ENCODE assay signal across 13 cellular contexts in the genomic region with DNA sequence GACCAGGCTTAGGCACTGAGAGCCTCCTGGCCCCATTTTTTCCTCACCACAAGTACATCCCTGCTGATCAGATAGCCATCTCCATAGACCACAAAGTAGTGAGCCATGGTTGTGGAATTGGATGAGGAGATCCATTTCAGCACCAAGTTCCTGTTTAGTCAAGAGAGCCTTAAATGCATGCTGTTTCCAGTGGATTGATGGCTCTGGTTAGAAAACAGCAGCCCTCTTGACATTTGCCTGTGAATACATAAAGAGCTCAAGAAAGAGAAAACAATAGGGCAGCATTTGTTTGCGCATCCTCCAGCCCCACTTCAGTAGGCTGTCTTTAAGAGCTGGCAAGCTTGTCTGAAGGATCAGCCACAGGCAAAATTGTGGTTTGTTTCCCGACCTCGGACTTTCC.
A peak's percentile ranks its signal among the peaks of the same experiment; 100 is the strongest.
DNase-seq lines count a peak whose midpoint lies in the region; ATAC-seq lines count a peak whose summit lies in the region.
"Had no signal": no experiment of that assay in that cellular context is flagged by ENCODE, and none has a peak within 500 bp of the region (broad histone marks: within the 10 kb centered on the region; RNA-seq: fewer than 3 reads in every experiment).

No MANE protein-coding gene starts in this region.

- DNase-seq in EH (ENCODE audit: low read depth) (peak; percentile 77), NCI-H128 (lab: John Stamatoyannopoulos, UW; ENCODE audit: unreplicated experiment) (peak; percentile 70), SW480 (ENCODE audit: low spot score) (peak; percentile 11), mesendoderm (peak; percentile 41), NOMO-1 treated with DMSO at 0.1 percent for 48 hours (lab: John Stamatoyannopoulos, UW; ENCODE audit: unreplicated experiment) (no peak), HuH-7 (ENCODE audit: low spot score) (no peak)
- DNase-seq in activated effector memory CD4-positive, alpha-beta T cell treated with anti-CD3 and anti-CD28 coated beads, Interleukin-2, amount 50 U/mL, for 16 hours: no peak
- DNase-seq: activated T-cell treated with anti-CD3 and anti-CD28 coated beads, Interleukin-2, amount 50 U/mL, for 4 hours; amygdala; NCI-H774; right cardiac atrium; stimulated activated naive CD8-positive, alpha-beta T cell treated with anti-CD3 and anti-CD28 coated beads, Interleukin-15, amount 100 ng/mL, for 72 hours had no signal

- no peak overlapping the region for H2BK15ac ChIP-seq in mesendoderm (replicated peaks; ENCODE audit: low read depth)

- H3K36me3 ChIP-seq in mesendoderm (ENCODE audit: control insufficient read depth, insufficient read depth, low read length): no peaks in the 10 kb centered on the region

- no peak overlapping the region for H2BK5ac ChIP-seq in mesendoderm (ENCODE audit: low read length)

- WGBS in mesendoderm (ENCODE audit: extremely low coverage, insufficient coverage, low lambda C conversion rate): no CpG with 5 or more reads among the region's 3 CpGs

- H3K79me1 ChIP-seq in mesendoderm (ENCODE audit: low read length): no peaks in the 10 kb centered on the region

- H3K56ac ChIP-seq in mesendoderm (ENCODE audit: low read length): no peak overlapping the region

- no peak overlapping the region for H3K23ac ChIP-seq in mesendoderm (ENCODE audit: low read length)

- H3K79me2 ChIP-seq in mesendoderm (ENCODE audit: control insufficient read depth, insufficient read depth, low read length): no peaks in the 10 kb centered on the region

- no peaks in the 10 kb centered on the region for H3K27me3 ChIP-seq in mesendoderm (ENCODE audit: insufficient read depth, low read length, poor library complexity)

- no peak overlapping the region for H3K4ac ChIP-seq in mesendoderm (ENCODE audit: low read depth, low read length)

- H3K9ac ChIP-seq in mesendoderm (ENCODE audit: low read length): no peak overlapping the region

- H3K27ac ChIP-seq in mesendoderm (ENCODE audit: low read depth, low read length): no peak overlapping the region

- H2AK5ac ChIP-seq in mesendoderm (ENCODE audit: low read length): no peak overlapping the region

- H2BK120ac ChIP-seq in mesendoderm (ENCODE audit: low read depth, low read length): no peak overlapping the region

- no peak overlapping the region for H4K8ac ChIP-seq in mesendoderm (ENCODE audit: low read depth, low read length)

- H3K18ac ChIP-seq in mesendoderm (ENCODE audit: low read length): no peak overlapping the region

- H3K4me3 ChIP-seq in mesendoderm (ENCODE audit: low read length): no peak overlapping the region

- peaks cover 3% of the 10 kb centered on the region for H3K4me1 ChIP-seq in mesendoderm (ENCODE audit: control insufficient read depth, low read depth, low read length)

- H4K5ac ChIP-seq in mesendoderm (ENCODE audit: low read length): no peak overlapping the region

- no peak for ATAC-seq in GM19397 (IDR thresholded peaks at IDR 0.05; ENCODE audit: unreplicated experiment)
- ATAC-seq: activated T-cell treated with anti-CD3 and anti-CD28 coated beads, Interleukin-2, amount 50 U/mL, for 4 hours; right cardiac atrium; stimulated activated naive CD8-positive, alpha-beta T cell treated with anti-CD3 and anti-CD28 coated beads, Interleukin-15, amount 100 ng/mL, for 72 hours had no signal

- no peak overlapping the region for H3K4me2 ChIP-seq in mesendoderm (ENCODE audit: low read length)

Comparison
In these comparisons a context has a peak if more than half of its experiments do, and no peak if none do; other contexts are left out.
1. DNase-seq: peak in EH (single experiment), NCI-H128 (single experiment), SW480 (single experiment) and mesendoderm (single experiment); none in activated effector memory CD4-positive, alpha-beta T cell treated with anti-CD3 and anti-CD28 coated beads, Interleukin-2, amount 50 U/mL, for 16 hours (single experiment), NOMO-1 treated with DMSO at 0.1 percent for 48 hours (single experiment) and HuH-7 (single experiment).